In the genomic region with DNA sequence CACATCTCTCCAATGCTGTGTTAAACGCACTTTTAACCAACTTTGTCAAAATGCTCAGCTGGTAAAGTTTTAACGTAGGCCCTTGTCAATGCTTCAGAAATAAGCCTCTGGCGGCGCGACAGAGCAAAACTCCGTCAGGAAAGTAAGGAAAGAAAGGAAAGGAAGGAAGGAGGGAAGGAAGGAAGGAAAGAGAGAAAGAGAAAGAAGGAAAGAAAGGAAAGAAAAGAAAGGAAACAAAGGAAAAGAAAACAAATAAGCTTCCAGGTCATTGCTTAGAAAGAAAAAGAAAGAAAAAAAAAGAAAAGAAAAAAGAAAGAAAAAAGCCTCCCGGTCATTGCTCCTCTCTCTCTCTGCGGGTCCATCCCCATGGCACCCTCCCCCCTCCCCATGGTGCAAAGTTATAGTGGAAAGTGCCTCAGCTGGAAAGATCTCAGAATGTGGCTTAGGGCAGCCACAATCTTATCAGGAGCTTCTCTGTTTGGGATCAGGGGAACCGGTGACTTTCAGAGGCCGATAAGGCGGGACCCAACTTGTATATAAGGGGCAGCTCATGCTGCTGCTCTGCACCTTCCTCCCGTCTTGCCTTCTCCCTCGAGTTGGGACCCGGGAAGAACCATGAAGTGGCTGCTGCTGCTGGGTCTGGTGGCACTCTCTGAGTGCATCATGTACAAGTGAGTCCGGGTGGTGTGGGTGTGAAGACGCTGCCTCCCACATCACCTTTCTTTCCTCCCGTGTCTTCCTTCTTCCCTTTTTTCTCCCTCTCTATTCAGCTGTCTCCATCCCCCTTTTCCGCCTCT, we compare ENCODE assay signal across 8 cellular contexts. TPM values are rescaled to one million over a fixed set of nuclear protein-coding genes. Genes with fewer than 3 reads are reported as not detected.
"Had no signal": no experiment of that assay in that cellular context is flagged by ENCODE, and none has a peak within 500 bp of the region (broad histone marks: within the 10 kb centered on the region; RNA-seq: fewer than 3 reads in every experiment).

A gene (plus strand): TSS at position 566 of the 797 bp plus-strand sequence. CDS start 50 bp downstream, at position 616.

RNA-seq across cellular contexts. Expression of the gene that starts here (rescaled TPM):
- total RNA-seq: dermis microvascular lymphatic vessel endothelial cell; esophagus squamous epithelium; left colon; lung; naive thymus-derived CD8-positive, alpha-beta T cell; progenitor cell of endocrine pancreas had no signal
- polyA plus RNA-seq: immature natural killer cell; naive thymus-derived CD8-positive, alpha-beta T cell; neural cell had no signal
